Comparison of ENCODE assay signal across 1 cellular context in genomic region chr5:147902606-147903115, GRCh38.
TF ChIP-seq lines count a peak whose summit lies in the region.

No MANE protein-coding gene starts in this region.

TF ChIP-seq in HepG2, 621 proteins besides CTCF, POLR2A, EP300 and RAD21 (continued from another document):
- TF ChIP-seq HHEX (CRISPR knock-in tag; IDR thresholded peaks at IDR 0.05): no peak
- peak; percentile 81 to 92 for TF ChIP-seq MAFK (conservative IDR thresholded peaks at IDR 0.05 in 1 of 2, IDR thresholded peaks at IDR 0.05 in 1 of 2; ENCODE audit: low read length in 2 of 2)
- TF ChIP-seq HNF4A (CRISPR knock-in tag; IDR thresholded peaks at IDR 0.05): no peak
- no peak for TF ChIP-seq ZMYM4 (CRISPR knock-in tag; IDR thresholded peaks at IDR 0.05)
- no peak for TF ChIP-seq GATAD2A (CRISPR knock-in tag; IDR thresholded peaks at IDR 0.05)
- peak; percentile 86 for TF ChIP-seq MAFF (IDR thresholded peaks at IDR 0.05; ENCODE audit: low read depth, low read length)
